In the genomic region with DNA sequence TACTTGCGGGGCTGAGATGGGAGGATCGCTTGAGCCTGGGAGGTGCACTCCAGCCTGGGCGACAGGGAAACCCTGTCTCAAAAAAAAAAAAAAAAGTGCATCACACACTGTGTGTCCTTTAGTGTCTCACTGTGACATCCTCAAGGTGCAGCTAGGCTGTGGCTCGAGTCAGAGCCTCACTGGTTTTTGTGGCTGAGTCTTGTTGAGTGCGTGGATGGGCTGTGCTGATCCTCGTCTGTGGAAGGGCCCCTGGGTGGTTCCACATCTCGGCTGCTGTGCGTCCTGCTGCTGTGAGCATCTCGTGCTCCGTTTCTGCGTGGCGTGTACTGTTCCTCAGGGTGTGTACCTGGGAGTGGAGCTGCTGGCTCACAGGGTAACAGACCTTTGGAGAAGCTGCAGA, we compare ENCODE assay signal across 15 cellular contexts. TPM values are rescaled to one million over a fixed set of nuclear protein-coding genes. Genes with fewer than 3 reads are reported as not detected.
DNase-seq lines count a peak whose midpoint lies in the region; ATAC-seq and TF ChIP-seq lines count a peak whose summit lies in the region.
"Had no signal": no experiment of that assay in that cellular context is flagged by ENCODE, and none has a peak within 500 bp of the region (broad histone marks: within the 10 kb centered on the region; RNA-seq: fewer than 3 reads in every experiment).

No MANE protein-coding gene starts in this region.

- peaks cover 15% of the 10 kb centered on the region for H3K27me3 Mint-ChIP-seq in glutamatergic neuron (ENCODE audit: unreplicated experiment)
- H3K27me3 Mint-ChIP-seq: IgD-negative memory B cell; stimulated activated memory B cell treated with anti-CD40 and anti-IgM and Interleukin-4, amounts not matched to agents 10 μg/mL and 1 μg/mL and 100 μg/mL, for 72 hours had no signal

- H3K4me1 Mint-ChIP-seq in glutamatergic neuron (ENCODE audit: low read depth, unreplicated experiment), result peaks cover 27% of the 10 kb centered on the region

- DNase-seq in left ventricle myocardium inferior (no peak), cardiac septum (ENCODE audit: low spot score) (no peak), glutamatergic neuron (peak; percentile 19), tibial artery (no peak), putamen (ENCODE audit: low spot score) (no peak)
- DNase-seq: activated CD8-positive, alpha-beta memory T cell treated with anti-CD3 and anti-CD28 coated beads, Interleukin-2, amount 50 U/mL, for 4 hours; DMS 273 treated with DMSO at 0.1 percent for 48 hours; midbrain; NCI-H1417 treated with DMSO at 0.1 percent for 48 hours; NCI-H524 treated with DMSO at 0.1 percent for 48 hours; SHP77 treated with DMSO at 0.1 percent for 48 hours had no signal

- peaks cover 9% of the 10 kb centered on the region for H3K9me3 Mint-ChIP-seq in glutamatergic neuron (ENCODE audit: unreplicated experiment)
- H3K9me3 Mint-ChIP-seq: IgD-negative memory B cell; stimulated activated memory B cell treated with anti-CD40 and anti-IgM and Interleukin-4, amounts not matched to agents 10 μg/mL and 1 μg/mL and 100 μg/mL, for 72 hours had no signal

- TF ChIP-seq CTCF in left ventricle myocardium inferior (IDR thresholded peaks at IDR 0.05; ENCODE audit: borderline replicate concordance), result no peak
- no peak for TF ChIP-seq CTCF in glutamatergic neuron (IDR thresholded peaks at IDR 0.05; ENCODE audit: partially characterized antibody, unreplicated experiment)
- no peak for TF ChIP-seq CTCF in tibial artery (IDR thresholded peaks at IDR 0.05)

- ATAC-seq in HG02870 (IDR thresholded peaks at IDR 0.05; ENCODE audit: unreplicated experiment), result no peak
- ATAC-seq: stimulated activated memory B cell treated with anti-CD40 and anti-IgM and Interleukin-4, amounts not matched to agents 10 μg/mL and 1 μg/mL and 100 μg/mL, for 72 hours had no signal

- H3K4me3 ChIP-seq in left ventricle myocardium inferior (no peak overlapping the region), tibial artery (no peak overlapping the region)
- H3K4me3 ChIP-seq: adrenal gland had no signal

- H3K4me3 Mint-ChIP-seq in glutamatergic neuron (ENCODE audit: unreplicated experiment), result peak overlapping the region; percentile 61
- H3K4me3 Mint-ChIP-seq: stimulated activated memory B cell treated with anti-CD40 and anti-IgM and Interleukin-4, amounts not matched to agents 10 μg/mL and 1 μg/mL and 100 μg/mL, for 72 hours had no signal

- H3K36me3 Mint-ChIP-seq in glutamatergic neuron (ENCODE audit: unreplicated experiment), result no peaks in the 10 kb centered on the region

- H3K27ac Mint-ChIP-seq in glutamatergic neuron (ENCODE audit: unreplicated experiment), result peak overlapping the region; percentile 93
- H3K27ac Mint-ChIP-seq: stimulated activated memory B cell treated with anti-CD40 and anti-IgM and Interleukin-4, amounts not matched to agents 10 μg/mL and 1 μg/mL and 100 μg/mL, for 72 hours had no signal

- H3K4me1 ChIP-seq in left ventricle myocardium inferior (peaks cover 100% of the 10 kb centered on the region), tibial artery (peaks cover 9 to 89% (median 79%) of the 10 kb centered on the region in 4 donors)

- peak overlapping the region; percentile 94 for H3K27ac ChIP-seq in left ventricle myocardium inferior (replicated peaks)
- H3K27ac ChIP-seq in tibial artery, result peak overlapping the region; percentile 91 to 94

- H3K36me3 ChIP-seq in left ventricle myocardium inferior (peaks cover 23% of the 10 kb centered on the region), tibial artery (peaks cover 7 to 21% (median 20%) of the 10 kb centered on the region in 3 donors)

- intact Hi-C loops in left ventricle myocardium inferior (cut with micrococcal nuclease), result no loop called here
- intact Hi-C loops in cardiac septum (cut with DNase I), result no loop called here
- intact Hi-C loops in tibial artery (cut with DNase I; ENCODE audit: low total_unique reads), result no loop called here

- no peaks in the 10 kb centered on the region for H3K9me3 ChIP-seq in left ventricle myocardium inferior (replicated peaks)
- no peaks in the 10 kb centered on the region for H3K9me3 ChIP-seq in tibial artery
- H3K9me3 ChIP-seq: adrenal gland had no signal

- H3K27me3 ChIP-seq in left ventricle myocardium inferior (ENCODE audit: low read depth), result no peaks in the 10 kb centered on the region
- no peaks in the 10 kb centered on the region for H3K27me3 ChIP-seq in tibial artery
- H3K27me3 ChIP-seq: adrenal gland had no signal

RNA-seq across cellular contexts. Expression of a gene that starts 11.2 kb away (rescaled TPM):
- total RNA-seq in left ventricle myocardium inferior, result 50.1 TPM
- total RNA-seq in cardiac septum, result 49.7 TPM
- 48.2 TPM for total RNA-seq in glutamatergic neuron (ENCODE audit: unreplicated experiment)

RNA-seq across cellular contexts. Expression of a gene that starts 21.0 kb away (rescaled TPM):
- total RNA-seq in left ventricle myocardium inferior, result 0.96 TPM
- 1.9 TPM for total RNA-seq in cardiac septum
- total RNA-seq in glutamatergic neuron (ENCODE audit: unreplicated experiment), result 74.7 TPM

RNA-seq across cellular contexts. Expression of a gene that starts 24.8 kb away (rescaled TPM):
- total RNA-seq in left ventricle myocardium inferior, result 501 TPM
- 486 TPM for total RNA-seq in cardiac septum
- total RNA-seq in glutamatergic neuron (ENCODE audit: unreplicated experiment), result 129 TPM

RNA-seq across cellular contexts. Expression of a gene that starts 31.6 kb away (rescaled TPM):
- 60.5 TPM for total RNA-seq in left ventricle myocardium inferior
- total RNA-seq in cardiac septum, result 97.5 TPM
- total RNA-seq in glutamatergic neuron (ENCODE audit: unreplicated experiment), result 325 TPM

RNA-seq across cellular contexts. Expression of a gene that starts 42.7 kb away (rescaled TPM):
- total RNA-seq in left ventricle myocardium inferior (16.9 TPM), cardiac septum (37.3 TPM), glutamatergic neuron (ENCODE audit: unreplicated experiment) (65.5 TPM)

Comparison
In these comparisons a context has a peak if more than half of its experiments do, and no peak if none do; other contexts are left out.
1. RNA of a gene that starts 21.0 kb away (total RNA-seq): 74.7 TPM in glutamatergic neuron (single experiment); 1.9 TPM in cardiac septum (single experiment) and 0.96 TPM in left ventricle myocardium inferior (single experiment); every median in the first group is over 10 times any median in the second.